ENCODE assay signal across 27 cellular contexts in the genomic region with DNA sequence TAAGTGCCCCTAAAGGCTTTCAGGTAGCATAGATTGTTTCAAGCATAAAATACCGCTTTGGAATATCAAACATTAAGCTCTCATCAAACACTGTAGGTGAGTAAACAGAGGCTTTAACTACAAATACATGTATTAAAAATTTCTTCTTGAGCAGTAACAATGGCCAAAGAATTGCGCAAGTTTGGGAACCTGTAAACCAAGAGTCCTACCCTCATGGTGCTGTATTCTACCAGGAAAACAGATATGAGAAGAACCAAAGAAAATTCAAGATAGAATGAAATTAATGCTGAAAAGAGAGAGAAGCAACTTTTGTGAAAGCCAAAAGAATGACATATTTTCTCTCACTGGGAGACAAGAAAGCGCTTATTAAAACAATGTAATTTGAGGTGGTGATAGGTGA. TPM values are rescaled to one million over a fixed set of nuclear protein-coding genes. Genes with fewer than 3 reads are reported as not detected.
"Had no signal": no experiment of that assay in that cellular context is flagged by ENCODE, and none has a peak within 500 bp of the region (broad histone marks: within the 10 kb centered on the region; RNA-seq: fewer than 3 reads in every experiment).

No MANE protein-coding gene starts in this region.

- H3K27me3 ChIP-seq: stomach, suprapubic skin, testis, thyroid gland, tibial artery, tibial nerve, transverse colon, upper lobe of left lung, upper lobe of right lung, uterus, vagina had no signal

- H3K4me3 ChIP-seq: stomach, suprapubic skin, testis, thoracic aorta, thyroid gland, tibial artery, tibial nerve, transverse colon, upper lobe of left lung, upper lobe of right lung, uterus, vagina had no signal

- H3K9me3 ChIP-seq: suprapubic skin, testis, thoracic aorta, thyroid gland, tibial artery, tibial nerve, transverse colon, upper lobe of right lung, uterus, vagina had no signal

- H3K27ac ChIP-seq: stomach, suprapubic skin, testis, thoracic aorta, thyroid gland, tibial artery, tibial nerve, transverse colon, upper lobe of left lung, upper lobe of right lung, uterus, vagina had no signal

- DNase-seq: stimulated activated CD4-positive, alpha-beta T cell treated with anti-CD3 and anti-CD28 coated beads, Interleukin-2, amount 100 ng/mL, for 48 hours; stimulated activated CD4-positive, alpha-beta T cell treated with anti-CD3 and anti-CD28 coated beads, Interleukin-4, amount 100 ng/mL, for 1 hour; stimulated activated CD4-positive, alpha-beta T cell treated with anti-CD3 and anti-CD28 coated beads, Interleukin-4, amount 100 ng/mL, for 24 hours; stimulated activated CD4-positive, alpha-beta T cell treated with anti-CD3 and anti-CD28 coated beads, Interleukin-4, amount 100 ng/mL, for 4 hours; stimulated activated CD8-positive, alpha-beta memory T cell treated with anti-CD3 and anti-CD28 coated beads, Interleukin-4, amount 100 ng/mL, for 48 hours; stimulated activated naive B cell treated with anti-CD40 and anti-IgM and Interleukin-4, amounts not matched to agents 10 μg/mL and 1 μg/mL and 100 μg/mL, for 72 hours; stimulated activated naive CD4-positive, alpha-beta T cell; stimulated activated naive CD4-positive, alpha-beta T cell treated with Interleukin-2 at 50 U/mL for 16 hours; stimulated activated naive CD8-positive, alpha-beta T cell treated with anti-CD3 and anti-CD28 coated beads, Interleukin-15, amount 100 ng/mL, for 72 hours; stimulated activated naive CD8-positive, alpha-beta T cell treated with anti-CD3 and anti-CD28 coated beads, Interleukin-15, Interleukin-2, amounts not matched to agents 100 U/mL and 50 U/mL, for 24 hours; stomach; substantia nigra; testis; thyroid gland; tibial artery; transverse colon; trophoblast cell; upper lobe of left lung; upper lobe of right lung; uterus had no signal

- H3K36me3 ChIP-seq: stomach, suprapubic skin, thoracic aorta, thyroid gland, tibial artery, tibial nerve, transverse colon, upper lobe of left lung, upper lobe of right lung, uterus, vagina had no signal

- H3K4me1 ChIP-seq: stomach, suprapubic skin, testis, thyroid gland, tibial artery, tibial nerve, transverse colon, upper lobe of left lung, upper lobe of right lung, uterus, vagina had no signal

- ATAC-seq: stimulated activated effector memory CD8-positive, alpha-beta T cell treated with anti-CD3 and anti-CD28 coated beads, Interleukin-12 subunit alpha, Interleukin-12 subunit beta, amount 100 ng/mL, for 72 hours; stimulated activated memory B cell treated with anti-CD40 and anti-IgM and Interleukin-4, amounts not matched to agents 10 μg/mL and 1 μg/mL and 100 μg/mL, for 72 hours; stimulated activated naive B cell treated with anti-CD40 and anti-IgM and Interleukin-4, amounts not matched to agents 10 μg/mL and 1 μg/mL and 100 μg/mL, for 72 hours; stimulated activated naive CD8-positive, alpha-beta T cell treated with anti-CD3 and anti-CD28 coated beads, Interleukin-15, amount 100 ng/mL, for 72 hours; stimulated activated naive CD8-positive, alpha-beta T cell treated with anti-CD3 and anti-CD28 coated beads, Interleukin-15, Interleukin-2, amounts not matched to agents 100 U/mL and 50 U/mL, for 24 hours; upper lobe of right lung had no signal

RNA-seq across cellular contexts. Expression of a gene that starts 45.5 kb away (rescaled TPM):
- total RNA-seq: subcutaneous adipose tissue, thyroid gland had no signal
